2 cellular contexts compared by ENCODE assay signal in genomic region chrX:30620980-30621716, GRCh38.
TF ChIP-seq lines count a peak whose summit lies in the region.

No MANE protein-coding gene starts in this region.

TF ChIP-seq in IMR-90, 13 proteins besides CTCF, POLR2A, EP300 and RAD21:
- TF ChIP-seq MAFK (IDR thresholded peaks at IDR 0.05; ENCODE audit: low read depth, low read length) = 0 out of 2 replicates have a peak, but pooled peaks have one; percentile 25
- peak; percentile 71 for TF ChIP-seq FOS (IDR thresholded peaks at IDR 0.05; ENCODE audit: low read depth, low read length)
- TF ChIP-seq CEBPB (IDR thresholded peaks at IDR 0.05; ENCODE audit: low read depth, low read length) = peak; percentile 63; the same call in 1 of the 2 replicates
- TF ChIP-seq NFE2L2 (IDR thresholded peaks at IDR 0.05; ENCODE audit: low read depth, low read length) = 0 out of 2 replicates have a peak, but pooled peaks have one; percentile 23
- TF ChIP-seq RFX5 (IDR thresholded peaks at IDR 0.05; ENCODE audit: low read depth, low read length) = no peak

TF ChIP-seq in K562, 482 proteins besides CTCF, POLR2A, EP300 and RAD21 (continues in another document):
- no peak for TF ChIP-seq ZNF717 (CRISPR knock-in tag; IDR thresholded peaks at IDR 0.05)
- TF ChIP-seq ZNF639 (CRISPR knock-in tag; conservative IDR thresholded peaks at IDR 0.05 in 1 of 2, IDR thresholded peaks at IDR 0.05 in 1 of 2) = 0 out of 4 replicates have a peak, but pooled peaks of 1 of the 2 experiments have one; percentile 17
- TF ChIP-seq NEUROD1 (IDR thresholded peaks at IDR 0.05; ENCODE audit: borderline replicate concordance, low read depth, low read length, partially characterized antibody) = no peak
- TF ChIP-seq, protein P1, sequence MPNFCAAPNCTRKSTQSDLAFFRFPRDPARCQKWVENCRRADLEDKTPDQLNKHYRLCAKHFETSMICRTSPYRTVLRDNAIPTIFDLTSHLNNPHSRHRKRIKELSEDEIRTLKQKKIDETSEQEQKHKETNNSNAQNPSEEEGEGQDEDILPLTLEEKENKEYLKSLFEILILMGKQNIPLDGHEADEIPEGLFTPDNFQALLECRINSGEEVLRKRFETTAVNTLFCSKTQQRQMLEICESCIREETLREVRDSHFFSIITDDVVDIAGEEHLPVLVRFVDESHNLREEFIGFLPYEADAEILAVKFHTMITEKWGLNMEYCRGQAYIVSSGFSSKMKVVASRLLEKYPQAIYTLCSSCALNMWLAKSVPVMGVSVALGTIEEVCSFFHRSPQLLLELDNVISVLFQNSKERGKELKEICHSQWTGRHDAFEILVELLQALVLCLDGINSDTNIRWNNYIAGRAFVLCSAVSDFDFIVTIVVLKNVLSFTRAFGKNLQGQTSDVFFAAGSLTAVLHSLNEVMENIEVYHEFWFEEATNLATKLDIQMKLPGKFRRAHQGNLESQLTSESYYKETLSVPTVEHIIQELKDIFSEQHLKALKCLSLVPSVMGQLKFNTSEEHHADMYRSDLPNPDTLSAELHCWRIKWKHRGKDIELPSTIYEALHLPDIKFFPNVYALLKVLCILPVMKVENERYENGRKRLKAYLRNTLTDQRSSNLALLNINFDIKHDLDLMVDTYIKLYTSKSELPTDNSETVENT (CRISPR knock-in tag; IDR thresholded peaks at IDR 0.05) = no peak
- TF ChIP-seq POLR3A (IDR thresholded peaks at IDR 0.05; ENCODE audit: borderline replicate concordance, extremely low read depth, insufficient read depth, insufficient read length) = no peak
- TF ChIP-seq, protein P2, sequence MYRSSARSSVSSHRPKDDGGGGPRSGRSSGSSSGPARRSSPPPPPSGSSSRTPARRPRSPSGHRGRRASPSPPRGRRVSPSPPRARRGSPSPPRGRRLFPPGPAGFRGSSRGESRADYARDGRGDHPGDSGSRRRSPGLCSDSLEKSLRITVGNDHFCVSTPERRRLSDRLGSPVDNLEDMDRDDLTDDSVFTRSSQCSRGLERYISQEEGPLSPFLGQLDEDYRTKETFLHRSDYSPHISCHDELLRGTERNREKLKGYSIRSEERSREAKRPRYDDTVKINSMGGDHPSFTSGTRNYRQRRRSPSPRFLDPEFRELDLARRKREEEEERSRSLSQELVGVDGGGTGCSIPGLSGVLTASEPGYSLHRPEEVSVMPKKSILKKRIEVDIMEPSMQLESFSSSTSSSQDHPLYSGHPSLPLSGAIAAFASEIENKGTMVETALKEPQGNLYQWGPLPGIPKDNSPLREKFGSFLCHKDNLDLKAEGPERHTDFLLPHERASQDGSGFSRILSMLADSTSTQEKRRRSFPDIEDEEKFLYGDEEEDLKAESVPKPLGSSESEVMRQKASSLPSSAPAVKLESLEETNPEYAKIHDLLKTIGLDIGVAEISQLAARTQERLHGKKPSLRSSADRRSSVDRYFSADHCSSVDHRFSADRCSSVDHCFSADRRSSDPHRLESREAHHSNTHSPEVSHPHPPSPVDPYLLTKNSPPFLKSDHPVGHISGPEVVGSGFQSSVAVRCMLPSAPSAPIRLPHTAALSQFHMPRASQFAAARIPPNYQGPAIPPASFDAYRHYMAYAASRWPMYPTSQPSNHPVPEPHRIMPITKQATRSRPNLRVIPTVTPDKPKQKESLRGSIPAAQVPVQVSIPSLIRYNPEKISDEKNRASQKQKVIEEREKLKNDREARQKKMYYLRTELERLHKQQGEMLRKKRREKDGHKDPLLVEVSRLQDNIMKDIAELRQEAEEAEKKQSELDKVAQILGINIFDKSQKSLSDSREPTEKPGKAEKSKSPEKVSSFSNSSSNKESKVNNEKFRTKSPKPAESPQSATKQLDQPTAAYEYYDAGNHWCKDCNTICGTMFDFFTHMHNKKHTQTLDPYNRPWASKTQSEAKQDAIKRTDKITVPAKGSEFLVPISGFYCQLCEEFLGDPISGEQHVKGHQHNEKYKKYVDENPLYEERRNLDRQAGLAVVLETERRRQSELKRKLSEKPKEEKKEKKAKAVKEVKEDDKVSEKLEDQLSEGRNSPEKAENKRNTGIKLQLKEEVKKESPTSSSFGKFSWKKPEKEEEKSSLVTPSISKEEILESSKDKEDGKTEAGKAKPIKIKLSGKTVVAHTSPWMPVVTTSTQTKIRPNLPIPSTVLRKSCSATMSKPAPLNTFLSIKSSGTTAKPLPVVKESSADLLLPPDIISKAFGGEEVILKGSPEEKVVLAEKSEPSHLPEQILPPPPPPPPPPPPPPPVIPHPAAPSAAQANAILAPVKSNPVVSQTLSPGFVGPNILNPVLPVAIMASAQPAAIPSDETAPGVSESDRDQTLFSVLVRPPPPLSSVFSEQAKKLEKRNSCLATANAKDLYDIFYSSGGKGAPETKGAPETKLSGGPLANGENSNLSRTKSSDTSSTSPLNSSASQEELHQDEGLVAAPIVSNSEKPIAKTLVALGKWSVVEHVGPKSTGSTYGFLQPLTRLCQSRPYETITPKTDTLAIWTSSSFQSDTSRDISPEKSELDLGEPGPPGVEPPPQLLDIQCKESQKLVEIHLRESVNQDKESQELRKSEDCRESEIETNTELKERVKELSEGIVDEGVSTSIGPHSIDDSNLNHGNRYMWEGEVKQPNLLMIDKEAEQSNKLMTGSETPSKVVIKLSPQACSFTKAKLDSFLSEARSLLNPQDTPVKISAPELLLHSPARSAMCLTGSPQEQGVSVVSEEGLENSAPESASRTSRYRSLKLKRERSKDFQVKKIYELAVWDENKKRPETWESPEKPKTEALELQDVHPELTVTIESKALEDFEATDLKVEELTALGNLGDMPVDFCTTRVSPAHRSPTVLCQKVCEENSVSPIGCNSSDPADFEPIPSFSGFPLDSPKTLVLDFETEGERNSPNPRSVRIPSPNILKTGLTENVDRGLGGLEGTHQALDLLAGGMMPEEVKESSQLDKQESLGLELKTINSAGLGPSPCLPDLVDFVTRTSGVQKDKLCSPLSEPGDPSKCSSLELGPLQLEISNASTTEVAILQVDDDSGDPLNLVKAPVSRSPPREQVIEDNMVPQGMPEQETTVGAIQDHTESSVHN (IDR thresholded peaks at IDR 0.05; ENCODE audit: borderline replicate concordance in 1 of 2, low read depth in 1 of 2) = no peak
- TF ChIP-seq, protein P3, sequence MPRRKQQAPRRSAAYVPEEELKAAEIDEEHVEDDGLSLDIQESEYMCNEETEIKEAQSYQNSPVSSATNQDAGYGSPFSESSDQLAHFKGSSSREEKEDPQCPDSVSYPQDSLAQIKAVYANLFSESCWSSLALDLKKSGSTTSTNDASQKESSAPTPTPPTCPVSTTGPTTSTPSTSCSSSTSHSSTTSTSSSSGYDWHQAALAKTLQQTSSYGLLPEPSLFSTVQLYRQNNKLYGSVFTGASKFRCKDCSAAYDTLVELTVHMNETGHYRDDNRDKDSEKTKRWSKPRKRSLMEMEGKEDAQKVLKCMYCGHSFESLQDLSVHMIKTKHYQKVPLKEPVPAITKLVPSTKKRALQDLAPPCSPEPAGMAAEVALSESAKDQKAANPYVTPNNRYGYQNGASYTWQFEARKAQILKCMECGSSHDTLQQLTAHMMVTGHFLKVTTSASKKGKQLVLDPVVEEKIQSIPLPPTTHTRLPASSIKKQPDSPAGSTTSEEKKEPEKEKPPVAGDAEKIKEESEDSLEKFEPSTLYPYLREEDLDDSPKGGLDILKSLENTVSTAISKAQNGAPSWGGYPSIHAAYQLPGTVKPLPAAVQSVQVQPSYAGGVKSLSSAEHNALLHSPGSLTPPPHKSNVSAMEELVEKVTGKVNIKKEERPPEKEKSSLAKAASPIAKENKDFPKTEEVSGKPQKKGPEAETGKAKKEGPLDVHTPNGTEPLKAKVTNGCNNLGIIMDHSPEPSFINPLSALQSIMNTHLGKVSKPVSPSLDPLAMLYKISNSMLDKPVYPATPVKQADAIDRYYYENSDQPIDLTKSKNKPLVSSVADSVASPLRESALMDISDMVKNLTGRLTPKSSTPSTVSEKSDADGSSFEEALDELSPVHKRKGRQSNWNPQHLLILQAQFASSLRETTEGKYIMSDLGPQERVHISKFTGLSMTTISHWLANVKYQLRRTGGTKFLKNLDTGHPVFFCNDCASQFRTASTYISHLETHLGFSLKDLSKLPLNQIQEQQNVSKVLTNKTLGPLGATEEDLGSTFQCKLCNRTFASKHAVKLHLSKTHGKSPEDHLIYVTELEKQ (CRISPR knock-in tag; IDR thresholded peaks at IDR 0.05) = no peak
- TF ChIP-seq PHB2 (IDR thresholded peaks at IDR 0.05; ENCODE audit: low read depth) = no peak
- peak; percentile 76 for TF ChIP-seq ATF3 (IDR thresholded peaks at IDR 0.05)
- TF ChIP-seq ATF3 (CRISPR knock-in tag; conservative IDR thresholded peaks at IDR 0.05) = no peak
- TF ChIP-seq ZNF57 (CRISPR knock-in tag; IDR thresholded peaks at IDR 0.05) = no peak
- no peak for TF ChIP-seq SETDB1 (IDR thresholded peaks at IDR 0.05; ENCODE audit: low read length)
- TF ChIP-seq SAFB2 (IDR thresholded peaks at IDR 0.05; ENCODE audit: borderline replicate concordance, low read depth, low read length, severe bottlenecking) = no peak
- peak; percentile 77 for TF ChIP-seq ZNF175 (CRISPR knock-in tag; IDR thresholded peaks at IDR 0.05; ENCODE audit: low read depth)
- no peak for TF ChIP-seq EZH2 (IDR thresholded peaks at IDR 0.05; ENCODE audit: borderline replicate concordance, low read depth, low read length)
- no peak for TF ChIP-seq ZC3H4 (CRISPR knock-in tag; IDR thresholded peaks at IDR 0.05; ENCODE audit: borderline replicate concordance)
- no peak for TF ChIP-seq THRB (CRISPR knock-in tag; conservative IDR thresholded peaks at IDR 0.05)
- no peak for TF ChIP-seq PKNOX1 (IDR thresholded peaks at IDR 0.05)
- TF ChIP-seq CREM (IDR thresholded peaks at IDR 0.05; ENCODE audit: low read depth) = peak; percentile 19; the same call in 1 of the 2 replicates
- no peak for TF ChIP-seq DDX20 (tag; IDR thresholded peaks at IDR 0.05; ENCODE audit: low read depth)
- TF ChIP-seq HNRNPLL (IDR thresholded peaks at IDR 0.05; ENCODE audit: low read depth, low read length, poor library complexity, severe bottlenecking) = no peak
- no peak for TF ChIP-seq STAT5A (IDR thresholded peaks at IDR 0.05; ENCODE audit: borderline replicate concordance, low read length)
- TF ChIP-seq, protein P4, sequence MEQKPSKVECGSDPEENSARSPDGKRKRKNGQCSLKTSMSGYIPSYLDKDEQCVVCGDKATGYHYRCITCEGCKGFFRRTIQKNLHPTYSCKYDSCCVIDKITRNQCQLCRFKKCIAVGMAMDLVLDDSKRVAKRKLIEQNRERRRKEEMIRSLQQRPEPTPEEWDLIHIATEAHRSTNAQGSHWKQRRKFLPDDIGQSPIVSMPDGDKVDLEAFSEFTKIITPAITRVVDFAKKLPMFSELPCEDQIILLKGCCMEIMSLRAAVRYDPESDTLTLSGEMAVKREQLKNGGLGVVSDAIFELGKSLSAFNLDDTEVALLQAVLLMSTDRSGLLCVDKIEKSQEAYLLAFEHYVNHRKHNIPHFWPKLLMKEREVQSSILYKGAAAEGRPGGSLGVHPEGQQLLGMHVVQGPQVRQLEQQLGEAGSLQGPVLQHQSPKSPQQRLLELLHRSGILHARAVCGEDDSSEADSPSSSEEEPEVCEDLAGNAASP (IDR thresholded peaks at IDR 0.05) = no peak
- no peak for TF ChIP-seq ZNF316 (IDR thresholded peaks at IDR 0.05)
- TF ChIP-seq NR2C2 (CRISPR knock-in tag; IDR thresholded peaks at IDR 0.05) = no peak
- TF ChIP-seq NR2C2 (tag; IDR thresholded peaks at IDR 0.05) = peak; percentile 25; the same call in 1 of the 2 replicates
- TF ChIP-seq MIER1 (IDR thresholded peaks at IDR 0.05; ENCODE audit: low read depth) = no peak
- no peak for TF ChIP-seq IFI16 (CRISPR knock-in tag; IDR thresholded peaks at IDR 0.05)
- TF ChIP-seq BRD9 (IDR thresholded peaks at IDR 0.05; ENCODE audit: low read depth, partially characterized antibody) = no peak
- no peak for TF ChIP-seq CBFB (CRISPR knock-in tag; IDR thresholded peaks at IDR 0.05)
- no peak for TF ChIP-seq HDAC6 (IDR thresholded peaks at IDR 0.05; ENCODE audit: low read depth, low read length)
- no peak for TF ChIP-seq MAZ (CRISPR knock-in tag; conservative IDR thresholded peaks at IDR 0.05 in 1 of 2, IDR thresholded peaks at IDR 0.05 in 1 of 2)
